1 cellular context compared by ENCODE assay signal in genomic region chr9:89923961-89924504, GRCh38.
A peak's percentile ranks its signal among the peaks of the same experiment; 100 is the strongest.
TF ChIP-seq lines count a peak whose summit lies in the region.

No MANE protein-coding gene starts in this region.

TF ChIP-seq in HepG2, 621 proteins besides CTCF, POLR2A, EP300 and RAD21 (continued from another document and continues in another):
- TF ChIP-seq AKNA (CRISPR knock-in tag; IDR thresholded peaks at IDR 0.05; ENCODE audit: borderline replicate concordance) = no peak
- no peak for TF ChIP-seq EED (CRISPR knock-in tag; IDR thresholded peaks at IDR 0.05)
- no peak for TF ChIP-seq ZNF687 (CRISPR knock-in tag; IDR thresholded peaks at IDR 0.05)
- no peak for TF ChIP-seq PHB2 (IDR thresholded peaks at IDR 0.05; ENCODE audit: partially characterized antibody)
- TF ChIP-seq ZNF44 (CRISPR knock-in tag; IDR thresholded peaks at IDR 0.05) = no peak
- no peak for TF ChIP-seq ZNF557 (CRISPR knock-in tag; IDR thresholded peaks at IDR 0.05)
- no peak for TF ChIP-seq RARG (CRISPR knock-in tag; IDR thresholded peaks at IDR 0.05; ENCODE audit: low read depth)
- TF ChIP-seq ZNF782 (CRISPR knock-in tag; IDR thresholded peaks at IDR 0.05; ENCODE audit: borderline replicate concordance) = no peak
- no peak for TF ChIP-seq ZNF572 (CRISPR knock-in tag; IDR thresholded peaks at IDR 0.05)
- TF ChIP-seq MLX (CRISPR knock-in tag; IDR thresholded peaks at IDR 0.05) = peak; percentile 88
- no peak for TF ChIP-seq ATF3 (CRISPR knock-in tag; IDR thresholded peaks at IDR 0.05)
- no peak for TF ChIP-seq ZNF747 (CRISPR knock-in tag; IDR thresholded peaks at IDR 0.05; ENCODE audit: borderline replicate concordance)
- TF ChIP-seq SOX6 (IDR thresholded peaks at IDR 0.05) = no peak
- peak; percentile 75 for TF ChIP-seq SOX6 (CRISPR knock-in tag; IDR thresholded peaks at IDR 0.05)
- TF ChIP-seq ELK4 (CRISPR knock-in tag; IDR thresholded peaks at IDR 0.05; ENCODE audit: borderline replicate concordance) = no peak
- no peak for TF ChIP-seq TAF15 (IDR thresholded peaks at IDR 0.05; ENCODE audit: low read depth, low read length, poor library complexity, severe bottlenecking)
- TF ChIP-seq ZNF770 (CRISPR knock-in tag; IDR thresholded peaks at IDR 0.05) = no peak
- peak; percentile 85 for TF ChIP-seq FOSL2 (CRISPR knock-in tag; IDR thresholded peaks at IDR 0.05)
- TF ChIP-seq ZNF331 (CRISPR knock-in tag; IDR thresholded peaks at IDR 0.05) = no peak; the same call in 1 of the 2 replicates
- no peak for TF ChIP-seq MYC (CRISPR knock-in tag; IDR thresholded peaks at IDR 0.05; ENCODE audit: borderline replicate concordance)
- no peak for TF ChIP-seq THAP11 (CRISPR knock-in tag; IDR thresholded peaks at IDR 0.05)
- no peak for TF ChIP-seq FOXM1 (CRISPR knock-in tag; IDR thresholded peaks at IDR 0.05)
- no peak for TF ChIP-seq SP2 (CRISPR knock-in tag; IDR thresholded peaks at IDR 0.05)
- no peak for TF ChIP-seq ZBTB25 (CRISPR knock-in tag; IDR thresholded peaks at IDR 0.05)
- no peak for TF ChIP-seq CEBPG (CRISPR knock-in tag; IDR thresholded peaks at IDR 0.05)
- no peak for TF ChIP-seq RFXAP (CRISPR knock-in tag; IDR thresholded peaks at IDR 0.05; ENCODE audit: borderline replicate concordance)
- no peak for TF ChIP-seq NFKBIZ (CRISPR knock-in tag; IDR thresholded peaks at IDR 0.05)
- no peak for TF ChIP-seq FOXA1 (IDR thresholded peaks at IDR 0.05)
- TF ChIP-seq FOXA1 (CRISPR knock-in tag; IDR thresholded peaks at IDR 0.05) = no peak
- no peak for TF ChIP-seq ZFY (CRISPR knock-in tag; IDR thresholded peaks at IDR 0.05)
- TF ChIP-seq RCOR2 (CRISPR knock-in tag; IDR thresholded peaks at IDR 0.05) = no peak
- no peak for TF ChIP-seq ZC3H13 (CRISPR knock-in tag; IDR thresholded peaks at IDR 0.05)
- TF ChIP-seq ZFP90 (CRISPR knock-in tag; IDR thresholded peaks at IDR 0.05; ENCODE audit: borderline replicate concordance) = no peak
- TF ChIP-seq ZFP36 (IDR thresholded peaks at IDR 0.05; ENCODE audit: borderline replicate concordance, low read depth, low read length, partially characterized antibody) = no peak
- TF ChIP-seq ZHX2 (IDR thresholded peaks at IDR 0.05; ENCODE audit: low read depth) = no peak
- no peak for TF ChIP-seq ZHX2 (CRISPR knock-in tag; IDR thresholded peaks at IDR 0.05; ENCODE audit: borderline replicate concordance)
- TF ChIP-seq MTF1 (CRISPR knock-in tag; IDR thresholded peaks at IDR 0.05) = no peak
- TF ChIP-seq SOX5 (CRISPR knock-in tag; IDR thresholded peaks at IDR 0.05; ENCODE audit: borderline replicate concordance) = peak; percentile 19; the same call in 1 of the 2 replicates
